ENCODE assay signal across 23 cellular contexts in the genomic region with DNA sequence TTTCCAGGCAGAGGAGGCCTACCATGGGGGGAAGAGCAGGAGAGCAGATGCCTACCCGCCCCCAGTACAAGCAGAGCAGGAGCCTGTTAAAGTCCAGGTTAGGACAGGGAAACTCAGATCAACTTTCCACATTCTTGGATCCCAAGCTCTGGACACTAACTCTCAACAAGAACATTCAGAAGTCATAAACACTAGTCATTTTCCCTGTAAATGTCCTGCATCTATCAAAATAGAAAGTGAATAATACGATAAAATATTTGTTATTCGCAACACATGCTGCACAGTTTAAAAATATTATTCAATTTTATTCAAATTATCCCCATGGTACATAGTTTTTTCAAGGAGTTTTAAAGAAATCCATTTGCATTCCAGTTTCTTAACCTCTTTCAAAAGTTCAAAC.
"Had no signal": no experiment of that assay in that cellular context is flagged by ENCODE, and none has a peak within 500 bp of the region (broad histone marks: within the 10 kb centered on the region; RNA-seq: fewer than 3 reads in every experiment).

No MANE protein-coding gene starts in this region.

- H3K9ac ChIP-seq: neural progenitor cell had no signal

- H3K27me3 ChIP-seq: colonic mucosa, gastroesophageal sphincter, neural progenitor cell, right lobe of liver, spleen, tibial artery, upper lobe of right lung had no signal

- H3K36me3 ChIP-seq: colonic mucosa, gastroesophageal sphincter, left ventricle myocardium inferior, lower lobe of right lung, neural progenitor cell, right lobe of liver, spleen, tibial artery, upper lobe of right lung had no signal

- H3K9me3 ChIP-seq: colonic mucosa, lower lobe of right lung, psoas muscle, right lobe of liver, tibial artery had no signal

- H3K4me1 ChIP-seq: colonic mucosa, gastroesophageal sphincter, left ventricle myocardium inferior, lower lobe of right lung, neural progenitor cell, psoas muscle, right lobe of liver, spleen, upper lobe of right lung had no signal

- ATAC-seq: gastroesophageal sphincter; left cardiac atrium; lower lobe of right lung; natural killer cell treated with Interleukin-12 subunit alpha and Interleukin-12 subunit beta and Interleukin-15 and Interleukin-18, amount 100 ng/mL, for 72 hours; psoas muscle; right lobe of liver; stimulated activated memory B cell treated with anti-CD40 and anti-IgM and Interleukin-4, amounts not matched to agents 10 μg/mL and 1 μg/mL and 100 μg/mL, for 72 hours; upper lobe of right lung had no signal

- H3K4me3 ChIP-seq: colonic mucosa, gastroesophageal sphincter, left ventricle myocardium inferior, lower lobe of right lung, neural progenitor cell, psoas muscle, right lobe of liver, spleen, tibial artery, upper lobe of right lung had no signal

- H2AFZ ChIP-seq: neural progenitor cell had no signal

- DNase-seq: colonic mucosa; dermis blood vessel endothelial cell; glutamatergic neuron; immature natural killer cell; kidney; left cardiac atrium; left ventricle myocardium inferior; lower lobe of right lung; mesenchymal stem cell; midbrain; psoas muscle; retina; right lobe of liver; spleen; stimulated activated CD4-positive, alpha-beta T cell treated with anti-CD3 and anti-CD28 coated beads, Interleukin-15, amount 100 ng/mL, for 24 hours; stimulated activated CD4-positive, alpha-beta T cell treated with anti-CD3 and anti-CD28 coated beads, Interleukin-1b, Interleukin-23, amount 100 ng/mL, for 48 hours; stimulated activated CD4-positive, alpha-beta T cell treated with anti-CD3 and anti-CD28 coated beads, Interleukin-4, amount 100 ng/mL, for 24 hours; tibial artery; upper lobe of right lung had no signal

- H3K27ac ChIP-seq: colonic mucosa, gastroesophageal sphincter, left ventricle myocardium inferior, lower lobe of right lung, neural progenitor cell, psoas muscle, right lobe of liver, spleen, tibial artery, upper lobe of right lung had no signal

- H3K4me2 ChIP-seq: neural progenitor cell had no signal
